ENCODE assay signal across 22 cellular contexts in the genomic region with DNA sequence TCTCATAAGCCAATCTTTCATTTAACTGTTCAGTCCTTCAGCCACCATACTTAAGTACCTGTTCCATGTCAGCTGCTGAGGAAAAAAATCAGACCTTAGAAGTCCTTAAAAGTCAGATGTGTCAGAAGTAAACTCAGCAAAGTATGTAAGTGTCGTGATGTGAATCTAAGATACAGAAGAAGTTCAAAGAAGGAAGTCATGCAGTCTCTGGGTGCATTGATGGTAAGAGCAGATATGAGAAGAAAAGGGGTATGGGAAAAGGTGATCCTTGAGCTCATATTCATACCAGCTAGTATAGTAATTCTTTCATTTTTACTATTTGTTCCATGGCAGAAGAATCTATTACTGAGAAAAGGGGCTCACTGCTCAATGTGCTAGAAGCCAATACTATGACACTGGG.
"Had no signal": no experiment of that assay in that cellular context is flagged by ENCODE, and none has a peak within 500 bp of the region (broad histone marks: within the 10 kb centered on the region; RNA-seq: fewer than 3 reads in every experiment).

No MANE protein-coding gene starts in this region.

- H3K9me3 Mint-ChIP-seq: activated CD4-positive, alpha-beta T cell treated with anti-CD3 and anti-CD28 coated beads, Interleukin-2, amount 10 ng/mL, durations not matched to agents 7 days and 5 days; activated CD8-positive, alpha-beta T cell treated with anti-CD3 and anti-CD28 coated beads for 36 hours had no signal

- H3K9me3 ChIP-seq: adrenal gland, body of pancreas, colonic mucosa had no signal

- H3K27ac Mint-ChIP-seq: activated CD4-positive, alpha-beta T cell treated with anti-CD3 and anti-CD28 coated beads, Interleukin-2, amount 10 ng/mL, durations not matched to agents 7 days and 5 days; activated CD8-positive, alpha-beta T cell treated with anti-CD3 and anti-CD28 coated beads for 36 hours had no signal

- H3K4me3 ChIP-seq: adrenal gland, body of pancreas, colonic mucosa had no signal

- ATAC-seq: activated CD8-positive, alpha-beta T cell treated with anti-CD3 and anti-CD28 coated beads for 36 hours; body of pancreas had no signal

- H3K27ac ChIP-seq: adrenal gland, body of pancreas, colonic mucosa, epithelial cell of prostate had no signal

- DNase-seq: activated CD4-positive, alpha-beta T cell treated with anti-CD3 and anti-CD28 coated beads for 4 hours; activated CD4-positive, alpha-beta T cell treated with anti-CD3 and anti-CD28 coated beads, Interleukin-2, amount 10 ng/mL, durations not matched to agents 7 days and 5 days; activated CD4-positive, alpha-beta T cell treated with anti-CD3 and anti-CD28 coated beads, Interleukin-2, amount 50 U/mL, for 48 hours; activated CD4-positive, CD25-positive, alpha-beta regulatory T cell; activated CD4-positive, CD25-positive, alpha-beta regulatory T cell treated with anti-CD3 and anti-CD28 coated beads, Interleukin-2, amount 50 U/mL, for 72 hours; activated CD8-positive, alpha-beta memory T cell treated with anti-CD3 and anti-CD28 coated beads for 24 hours; activated CD8-positive, alpha-beta T cell treated with anti-CD3 and anti-CD28 coated beads for 36 hours; activated gamma-delta T cell; activated naive CD4-positive, alpha-beta T cell; activated naive CD4-positive, alpha-beta T cell treated with anti-CD3 and anti-CD28 coated beads, Interleukin-2, amount 50 U/mL, for 16 hours; activated T-cell treated with anti-CD3 and anti-CD28 coated beads, Interleukin-2, amount 50 U/mL, for 48 hours; adrenal gland; amygdala; aorta; body of pancreas; caudate nucleus; colonic mucosa; effector CD8-positive, alpha-beta T cell; foreskin fibroblast; head of caudate nucleus; hippocampal formation had no signal

- H3K4me1 ChIP-seq: adrenal gland, body of pancreas, colonic mucosa had no signal

- H3K36me3 ChIP-seq: adrenal gland, colonic mucosa had no signal

- H3K27me3 ChIP-seq: adrenal gland, body of pancreas, colonic mucosa had no signal
